ENCODE assay signal across 1 cellular context in genomic region chr5:74389531-74390305, GRCh38.
TF ChIP-seq lines count a peak whose summit lies in the region.

No MANE protein-coding gene starts in this region.

TF ChIP-seq in endothelial cell of umbilical vein, 7 proteins besides CTCF, POLR2A, EP300 and RAD21:
- TF ChIP-seq MAX (IDR thresholded peaks at IDR 0.05; ENCODE audit: insufficient read depth, insufficient read length) = no peak
- no peak for TF ChIP-seq JUN (IDR thresholded peaks at IDR 0.05; ENCODE audit: borderline replicate concordance, insufficient read depth, insufficient read length, low read depth)
- TF ChIP-seq GATA2 (IDR thresholded peaks at IDR 0.05; ENCODE audit: insufficient read depth, insufficient read length, low read depth, low read length) = no peak
- no peak for TF ChIP-seq MYC (IDR thresholded peaks at IDR 0.05; ENCODE audit: low read depth, low read length)
- no peak for TF ChIP-seq POLR2AphosphoS5 (IDR thresholded peaks at IDR 0.05; ENCODE audit: insufficient read depth, low read depth, low read length)
- TF ChIP-seq FOS (IDR thresholded peaks at IDR 0.05; ENCODE audit: borderline replicate concordance, insufficient read depth, low read length) = no peak
- TF ChIP-seq EZH2 (IDR thresholded peaks at IDR 0.05; ENCODE audit: borderline replicate concordance, low read depth, low read length, severe bottlenecking) = no peak
TF ChIP-seq in endothelial cell of umbilical vein: peak in this region for 0.
